ENCODE assay signal across 8 cellular contexts in the genomic region with DNA sequence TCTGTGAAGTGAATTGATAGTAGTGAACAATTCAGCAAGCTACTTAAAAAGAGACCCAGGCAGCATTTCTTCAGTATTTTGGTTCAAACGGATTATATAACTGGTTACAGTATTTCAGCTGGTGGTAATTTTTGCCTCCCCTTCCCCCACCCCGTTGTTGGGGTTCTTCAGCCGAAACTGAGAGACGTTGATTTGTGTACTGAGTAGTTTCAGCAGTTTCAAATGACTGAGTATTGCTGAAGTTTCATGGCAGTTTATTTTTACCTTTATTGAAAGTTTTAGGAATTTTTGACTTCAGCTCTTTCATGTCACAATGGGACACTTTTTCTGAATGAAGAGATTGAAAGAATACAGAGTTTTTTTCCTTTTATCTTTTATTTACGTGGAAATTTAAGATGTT. TPM values are rescaled to one million over a fixed set of nuclear protein-coding genes. Genes with fewer than 3 reads are reported as not detected.
DNase-seq lines count a peak whose midpoint lies in the region; ATAC-seq, FAIRE-seq and TF ChIP-seq lines count a peak whose summit lies in the region.

No MANE protein-coding gene starts in this region.

- peaks cover 52% of the 10 kb centered on the region for H3F3A ChIP-seq in MM.1S (ENCODE audit: insufficient read depth, low read length)

- no peaks in the 10 kb centered on the region for H3K9me2 ChIP-seq in MM.1S (replicated peaks; ENCODE audit: insufficient read depth, low read length)

- TF ChIP-seq POLR2A in GM12892 (IDR thresholded peaks at IDR 0.05; ENCODE audit: low read depth, low read length) = no peak

- H3K4me2 ChIP-seq in MM.1S (ENCODE audit: low read depth, low read length) = peak overlapping the region; percentile 64

- peaks cover 68% of the 10 kb centered on the region for H3K79me2 ChIP-seq in MM.1S (ENCODE audit: low read length)

- no peak for TF ChIP-seq CTCF in MM.1S (IDR thresholded peaks at IDR 0.05; ENCODE audit: low read length)
- no peak for TF ChIP-seq CTCF in astrocyte of the cerebellum (IDR thresholded peaks at IDR 0.05; ENCODE audit: low read depth, low read length, missing control alignments)

- in situ Hi-C loops in astrocyte of the cerebellum (cut with HindIII; ENCODE audit: low sequenced_read_pairs) = no loop called here

- H3K27ac ChIP-seq in MM.1S (ENCODE audit: low read length) = peak overlapping the region; percentile 92

- FAIRE-seq in GM12892 (lab: Jason Lieb, UNC) = peak; percentile 40

- H3K36me3 ChIP-seq in MM.1S (replicated peaks; ENCODE audit: insufficient read depth, low read length) = peaks cover 5% of the 10 kb centered on the region; the same call in 1 of the 2 replicates

- H3K4me3 ChIP-seq in MM.1S (ENCODE audit: low read length) = peak overlapping the region; percentile 95
- H3K4me3 ChIP-seq in astrocyte of the cerebellum (ENCODE audit: low read depth, low read length) = peak overlapping the region; percentile 86

- H4K20me1 ChIP-seq in MM.1S (ENCODE audit: insufficient read depth, low read length) = peaks cover 42% of the 10 kb centered on the region

- DNase-seq in GM12892 (ENCODE audit: insufficient read length) (no peak), MM.1S (peak; percentile 82), astrocyte of the cerebellum (ENCODE audit: low read depth) (no peak), kidney tubule cell (ENCODE audit: low spot score) (peak; percentile 29), AG08396 (ENCODE audit: low spot score) (no peak)
- DNase-seq in stimulated activated CD8-positive, alpha-beta memory T cell treated with anti-CD3 and anti-CD28 coated beads, Interleukin-7, amount 100 ng/mL, for 24 hours (ENCODE audit: low read depth) = peak; percentile 19

- H3K4me1 ChIP-seq in MM.1S (ENCODE audit: low read length) = peaks cover 22% of the 10 kb centered on the region

- H2AFZ ChIP-seq in MM.1S (ENCODE audit: low read length) = no peak overlapping the region

- no peak for ATAC-seq in GM18909 (IDR thresholded peaks at IDR 0.05; ENCODE audit: poor library complexity, unreplicated experiment)
- ATAC-seq in GM18520 (IDR thresholded peaks at IDR 0.05; ENCODE audit: unreplicated experiment) = no peak

- peak overlapping the region; percentile 100 for H3K9ac ChIP-seq in MM.1S (ENCODE audit: low read length)

- no peaks in the 10 kb centered on the region for H3K9me3 ChIP-seq in MM.1S (replicated peaks; ENCODE audit: insufficient read depth, low read length)

- H3K27me3 ChIP-seq in MM.1S (replicated peaks; ENCODE audit: insufficient read depth, low read length) = no peaks in the 10 kb centered on the region

RNA-seq across cellular contexts. Expression of gene GPBP1, which starts 1.7 kb away (rescaled TPM):
- polyA plus RNA-seq in GM12892 (2012; ENCODE audit: missing spikeins) = 61.1 TPM

Comparison
In these comparisons a context has a peak if more than half of its experiments do, and no peak if none do; other contexts are left out.
1. DNase-seq: peak in MM.1S (single experiment), kidney tubule cell (single experiment) and stimulated activated CD8-positive, alpha-beta memory T cell treated with anti-CD3 and anti-CD28 coated beads, Interleukin-7, amount 100 ng/mL, for 24 hours (single experiment); none in GM12892 (single experiment), astrocyte of the cerebellum (single experiment) and AG08396 (single experiment).